In the genomic region with DNA sequence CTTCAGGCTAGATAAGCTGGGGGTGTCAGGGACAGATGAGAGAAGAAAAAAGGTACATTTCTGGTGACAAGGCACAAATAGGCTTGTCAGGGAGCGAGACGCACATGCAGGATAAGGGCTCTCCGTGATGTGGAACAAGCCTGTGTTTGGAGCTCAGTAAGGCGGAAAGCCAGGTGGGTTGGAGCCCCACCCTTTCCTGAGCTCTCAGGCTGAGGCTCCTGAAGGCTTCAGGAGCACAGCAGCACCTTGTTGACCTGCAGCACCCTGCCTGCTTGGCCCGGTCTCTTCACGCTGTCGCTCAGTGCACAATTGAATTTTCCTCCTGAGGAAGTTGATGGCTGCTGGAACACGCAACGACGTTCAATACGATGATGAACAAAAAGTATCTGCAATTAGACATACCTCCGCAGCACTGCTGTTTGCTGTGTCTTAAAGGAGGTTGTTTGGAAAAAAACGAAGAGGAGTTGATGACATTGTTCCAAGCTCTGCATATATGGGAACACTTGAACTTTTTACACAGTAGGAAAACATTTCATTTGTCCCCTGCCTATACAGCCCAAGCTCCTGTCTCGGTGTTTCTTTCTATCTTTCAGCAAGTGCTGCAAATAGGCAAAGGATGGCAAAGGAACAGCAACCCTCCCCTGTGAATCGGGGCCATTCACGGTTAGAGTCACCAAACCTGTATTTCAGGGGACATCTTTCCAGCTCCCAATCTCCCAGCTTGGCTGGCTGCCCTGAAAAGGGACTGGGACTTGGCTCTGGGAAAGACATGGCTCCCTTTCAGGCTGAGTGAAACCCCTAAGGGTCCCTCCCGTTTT, we compare ENCODE assay signal across 15 cellular contexts. TPM values are rescaled to one million over a fixed set of nuclear protein-coding genes. Genes with fewer than 3 reads are reported as not detected.
DNase-seq lines count a peak whose midpoint lies in the region; ATAC-seq, FAIRE-seq and TF ChIP-seq lines count a peak whose summit lies in the region.
"Had no signal": no experiment of that assay in that cellular context is flagged by ENCODE, and none has a peak within 500 bp of the region (broad histone marks: within the 10 kb centered on the region; RNA-seq: fewer than 3 reads in every experiment).

No MANE protein-coding gene starts in this region.

- TF ChIP-seq POLR2A in Peyer's patch (IDR thresholded peaks at IDR 0.05): no peak

- TF ChIP-seq CTCF in endodermal cell (conservative IDR thresholded peaks at IDR 0.05) (no peak), pancreas (IDR thresholded peaks at IDR 0.05) (no peak), Peyer's patch (IDR thresholded peaks at IDR 0.05) (no peak)

- H3K27ac Mint-ChIP-seq in endodermal cell: peak overlapping the region; percentile 94
- H3K27ac Mint-ChIP-seq: activated CD8-positive, alpha-beta T cell treated with anti-CD3 and anti-CD28 coated beads, Interleukin-2, amount 10 ng/mL, durations not matched to agents 7 days and 5 days; activated naive CD4-positive, alpha-beta T cell treated with anti-CD3 and anti-CD28 coated beads, Interleukin-2, amount 50 U/mL, for 72 hours; CD4-positive, CD25-positive, alpha-beta regulatory T cell; T-helper 1 cell treated with Interleukin-12 subunit alpha and Interleukin-12 subunit beta and Interleukin-4 antibody, amounts not matched to agents 30 μg/mL and 1 μg/mL, for 36 hours had no signal

- H3K9ac ChIP-seq in endodermal cell (ENCODE audit: extremely low read depth, low read length, poor library complexity, severe bottlenecking): no peak overlapping the region

- no peaks in the 10 kb centered on the region for H3K36me3 Mint-ChIP-seq in endodermal cell (ENCODE audit: low read depth)
- H3K36me3 Mint-ChIP-seq: activated naive CD4-positive, alpha-beta T cell treated with anti-CD3 and anti-CD28 coated beads, Interleukin-2, amount 50 U/mL, for 72 hours; CD4-positive, CD25-positive, alpha-beta regulatory T cell had no signal

- FAIRE-seq in pancreas (lab: Jason Lieb, UNC): no peak

- peak overlapping the region; percentile 41 for H3K4me3 Mint-ChIP-seq in endodermal cell
- H3K4me3 Mint-ChIP-seq: activated CD8-positive, alpha-beta T cell treated with anti-CD3 and anti-CD28 coated beads, Interleukin-2, amount 10 ng/mL, durations not matched to agents 7 days and 5 days; CD4-positive, CD25-positive, alpha-beta regulatory T cell; T-helper 1 cell treated with Interleukin-12 subunit alpha and Interleukin-12 subunit beta and Interleukin-4 antibody, amounts not matched to agents 30 μg/mL and 1 μg/mL, for 36 hours had no signal

- H3K27ac ChIP-seq in endodermal cell (ENCODE audit: low read depth, low read length): no peak overlapping the region
- H3K27ac ChIP-seq in pancreas: peak overlapping the region in 2 of 4 donors; percentile 10 to 36
- H3K27ac ChIP-seq in Peyer's patch: peak overlapping the region in 2 of 4 donors; percentile 29 to 50
- H3K27ac ChIP-seq: vagina had no signal

- intact Hi-C loops in pancreas (cut with DNase I): no loop called here

- H3K27me3 ChIP-seq in endodermal cell (ENCODE audit: control insufficient read depth, insufficient read depth, low read length, poor library complexity, severe bottlenecking) (peaks cover 9% of the 10 kb centered on the region), pancreas (no peaks in the 10 kb centered on the region), Peyer's patch (no peaks in the 10 kb centered on the region)
- H3K27me3 ChIP-seq: vagina had no signal

- no peaks in the 10 kb centered on the region for H3K36me3 ChIP-seq in endodermal cell (ENCODE audit: control insufficient read depth, insufficient read depth, low read length)
- H3K36me3 ChIP-seq in pancreas: no peaks in the 10 kb centered on the region
- no peaks in the 10 kb centered on the region for H3K36me3 ChIP-seq in Peyer's patch
- H3K36me3 ChIP-seq: HAP-1, vagina had no signal

- ATAC-seq in pancreas (peak; percentile 35 to 77 (median 64)), HG02852 (IDR thresholded peaks at IDR 0.05; ENCODE audit: unreplicated experiment) (no peak), GM19351 (IDR thresholded peaks at IDR 0.05; ENCODE audit: unreplicated experiment) (no peak)
- ATAC-seq: activated CD8-positive, alpha-beta T cell treated with anti-CD3 and anti-CD28 coated beads, Interleukin-2, amount 10 ng/mL, durations not matched to agents 7 days and 5 days; activated naive CD4-positive, alpha-beta T cell treated with anti-CD3 and anti-CD28 coated beads, Interleukin-2, amount 50 U/mL, for 72 hours had no signal

- H3K9me3 ChIP-seq in endodermal cell (ENCODE audit: control insufficient read depth, low read length) (no peaks in the 10 kb centered on the region), pancreas (no peaks in the 10 kb centered on the region), Peyer's patch (no peaks in the 10 kb centered on the region)
- H3K9me3 ChIP-seq: HAP-1, vagina had no signal

- 77 to 80% methylated on average over 15 to 17 of the region's 17 CpGs for WGBS in endodermal cell (ENCODE audit: insufficient coverage in 1 of 2, insufficient read length in 1 of 2), 2 experiments
- WGBS in pancreas, 2 donors: 47 to 60% methylated on average over 17 of the region's 17 CpGs

- peaks cover 30% of the 10 kb centered on the region for H3K4me1 ChIP-seq in endodermal cell (ENCODE audit: control insufficient read depth, insufficient read depth, low read length)
- peaks cover 0 to 6% (median 0%) of the 10 kb centered on the region in 3 donors for H3K4me1 ChIP-seq in pancreas
- peaks cover 0 to 5% (median 0%) of the 10 kb centered on the region in 4 donors for H3K4me1 ChIP-seq in Peyer's patch

- H3K4me3 ChIP-seq in endodermal cell (ENCODE audit: low read length) (no peak overlapping the region), pancreas (no peak overlapping the region), Peyer's patch (peak overlapping the region in 1 of 4 donors; percentile 42)
- H3K4me3 ChIP-seq: HAP-1, lung, vagina had no signal

- DNase-seq in ELF-1 (ENCODE audit: low read depth, low spot score): peak; percentile 58
- DNase-seq in NCI-H187 (lab: John Stamatoyannopoulos, UW): peak; percentile 30 to 32
- DNase-seq in endodermal cell: peak; percentile 69
- peak in 4 of 6 donors; percentile 36 to 56 (median 44) for DNase-seq in pancreas
- DNase-seq in OCI-M2 (lab: John Stamatoyannopoulos, UW; ENCODE audit: unreplicated experiment): no peak
- no peak for DNase-seq in Peyer's patch
- DNase-seq: activated CD8-positive, alpha-beta T cell treated with anti-CD3 and anti-CD28 coated beads, Interleukin-2, amount 10 ng/mL, durations not matched to agents 7 days and 5 days; CD4-positive, CD25-positive, alpha-beta regulatory T cell had no signal

- peaks cover 13% of the 10 kb centered on the region for H3K27me3 Mint-ChIP-seq in endodermal cell (ENCODE audit: insufficient read depth)

- H3K9me3 Mint-ChIP-seq in endodermal cell: no peaks in the 10 kb centered on the region
- H3K9me3 Mint-ChIP-seq: activated naive CD4-positive, alpha-beta T cell treated with anti-CD3 and anti-CD28 coated beads, Interleukin-2, amount 50 U/mL, for 72 hours; CD4-positive, CD25-positive, alpha-beta regulatory T cell; T-helper 1 cell treated with Interleukin-12 subunit alpha and Interleukin-12 subunit beta and Interleukin-4 antibody, amounts not matched to agents 30 μg/mL and 1 μg/mL, for 36 hours had no signal

- peaks cover 66% of the 10 kb centered on the region for H3K4me1 Mint-ChIP-seq in endodermal cell
- H3K4me1 Mint-ChIP-seq: CD4-positive, CD25-positive, alpha-beta regulatory T cell had no signal

RNA-seq across cellular contexts. Expression of a gene that starts 29.5 kb away (rescaled TPM):
- total RNA-seq in endodermal cell: 1 to 10 TPM; 2.9 to 3.5 TPM
- polyA plus RNA-seq in endodermal cell (2013, experiment 1 of 2): 7.0 TPM
- 5.7 TPM for polyA plus RNA-seq in endodermal cell (2013, experiment 2 of 2)
- total RNA-seq in pancreas: 1 to 10 TPM; 1.2 to 2.7 (median 1.6) TPM
- 10 to 100 TPM in 1 of 2 donors, 1 to 10 TPM in 1; 3.3 to 13.8 TPM for polyA plus RNA-seq in pancreas
- 10 to 100 TPM in 1 of 4 donors, 1 to 10 TPM in 3; 3.2 to 12.4 (median 3.5) TPM for total RNA-seq in Peyer's patch
- total RNA-seq: CD4-positive, CD25-positive, alpha-beta regulatory T cell had no signal

Comparison
In these comparisons a context has a peak if more than half of its experiments do, and no peak if none do; other contexts are left out.
1. DNase-seq: peak in ELF-1 (single experiment), NCI-H187 (2 of 2), endodermal cell (single experiment) and pancreas (4 of 6); none in OCI-M2 (single experiment) and Peyer's patch (0 of 3).
2. ATAC-seq: peak in pancreas (4 of 4); none in HG02852 (single experiment) and GM19351 (single experiment).